Comparison of ENCODE assay signal across 12 cellular contexts in genomic region chr7:50147952-50148351, GRCh38. TPM values are rescaled to one million over a fixed set of nuclear protein-coding genes. Genes with fewer than 3 reads are reported as not detected.
DNase-seq lines count a peak whose midpoint lies in the region; ATAC-seq and TF ChIP-seq lines count a peak whose summit lies in the region.
"Had no signal": no experiment of that assay in that cellular context is flagged by ENCODE, and none has a peak within 500 bp of the region (broad histone marks: within the 10 kb centered on the region; RNA-seq: fewer than 3 reads in every experiment).

No MANE protein-coding gene starts in this region.

- 68% methylated on average over 4 of the region's 4 CpGs for WGBS in right lobe of liver (ENCODE audit: insufficient coverage, low coverage, low lambda C conversion rate, missing lambda C conversion rate)

- H3K9me3 ChIP-seq in right lobe of liver, result no peaks in the 10 kb centered on the region

- no peak overlapping the region for H2AFZ ChIP-seq in KMS-11 (ENCODE audit: low read depth)

- no peaks in the 10 kb centered on the region for H3K79me2 ChIP-seq in KMS-11 (ENCODE audit: insufficient read depth, low read depth)

- H3K4me1 Mint-ChIP-seq in activated T-cell treated with anti-CD3 and anti-CD28 coated beads, Interleukin-2, amount 50 U/mL, for 4 hours (ENCODE audit: low read depth), result peaks cover 71% of the 10 kb centered on the region
- peaks cover 7% of the 10 kb centered on the region for H3K4me1 Mint-ChIP-seq in stimulated activated effector memory CD8-positive, alpha-beta T cell treated with anti-CD3 and anti-CD28 coated beads, Interleukin-12 subunit alpha, Interleukin-12 subunit beta, amount 100 ng/mL, for 72 hours

- peak; percentile 14 to 17 for ATAC-seq in activated T-cell treated with anti-CD3 and anti-CD28 coated beads, Interleukin-2, amount 50 U/mL, for 4 hours
- peak; percentile 16 for ATAC-seq in HG02623 (IDR thresholded peaks at IDR 0.05; ENCODE audit: unreplicated experiment)
- no peak for ATAC-seq in stimulated activated effector memory CD8-positive, alpha-beta T cell treated with anti-CD3 and anti-CD28 coated beads, Interleukin-12 subunit alpha, Interleukin-12 subunit beta, amount 100 ng/mL, for 72 hours
- ATAC-seq in esophagus mucosa, result no peak
- no peak for ATAC-seq in right lobe of liver

- intact Hi-C loops in right lobe of liver (cut with DNase I), result no loop called here

- no peak overlapping the region for H3K4me3 ChIP-seq in KMS-11 (IDR thresholded peaks at IDR 0.05; ENCODE audit: insufficient read depth, low read depth, low read length)
- no peak overlapping the region for H3K4me3 ChIP-seq in right lobe of liver

- no peaks in the 10 kb centered on the region for H3K36me3 Mint-ChIP-seq in activated T-cell treated with anti-CD3 and anti-CD28 coated beads, Interleukin-2, amount 50 U/mL, for 4 hours (ENCODE audit: insufficient read depth)
- no peaks in the 10 kb centered on the region for H3K36me3 Mint-ChIP-seq in stimulated activated effector memory CD8-positive, alpha-beta T cell treated with anti-CD3 and anti-CD28 coated beads, Interleukin-12 subunit alpha, Interleukin-12 subunit beta, amount 100 ng/mL, for 72 hours

- no peaks in the 10 kb centered on the region for H3K36me3 ChIP-seq in KMS-11 (ENCODE audit: insufficient read depth)
- H3K36me3 ChIP-seq in right lobe of liver, result no peaks in the 10 kb centered on the region

- H3K27me3 ChIP-seq in KMS-11 (ENCODE audit: insufficient read depth, low read depth), result no peaks in the 10 kb centered on the region
- no peaks in the 10 kb centered on the region for H3K27me3 ChIP-seq in right lobe of liver

- TF ChIP-seq CTCF in KMS-11 (conservative IDR thresholded peaks at IDR 0.05; ENCODE audit: low read depth, low read length) (no peak), right lobe of liver (IDR thresholded peaks at IDR 0.05) (no peak)

- H3K9me3 Mint-ChIP-seq in activated T-cell treated with anti-CD3 and anti-CD28 coated beads, Interleukin-2, amount 50 U/mL, for 4 hours, result no peaks in the 10 kb centered on the region
- no peaks in the 10 kb centered on the region for H3K9me3 Mint-ChIP-seq in stimulated activated effector memory CD8-positive, alpha-beta T cell treated with anti-CD3 and anti-CD28 coated beads, Interleukin-12 subunit alpha, Interleukin-12 subunit beta, amount 100 ng/mL, for 72 hours

- peak overlapping the region; percentile 49 for H3K4me3 Mint-ChIP-seq in activated T-cell treated with anti-CD3 and anti-CD28 coated beads, Interleukin-2, amount 50 U/mL, for 4 hours
- no peak overlapping the region for H3K4me3 Mint-ChIP-seq in stimulated activated effector memory CD8-positive, alpha-beta T cell treated with anti-CD3 and anti-CD28 coated beads, Interleukin-12 subunit alpha, Interleukin-12 subunit beta, amount 100 ng/mL, for 72 hours

- H3K27ac ChIP-seq in KMS-11 (no peak overlapping the region), right lobe of liver (no peak overlapping the region)
- H3K27ac ChIP-seq: epithelial cell of prostate had no signal

- no peak for DNase-seq in activated T-cell treated with anti-CD3 and anti-CD28 coated beads, Interleukin-2, amount 50 U/mL, for 4 hours
- DNase-seq in activated T-cell treated with anti-CD3 and anti-CD28 coated beads, Interleukin-2, amount 50 U/mL, for 1 hour, result no peak
- DNase-seq in stimulated activated effector memory CD8-positive, alpha-beta T cell treated with anti-CD3 and anti-CD28 coated beads, Interleukin-12 subunit alpha, Interleukin-12 subunit beta, amount 100 ng/mL, for 72 hours (ENCODE audit: low spot score in 2 of 2), result no peak
- DNase-seq in right lobe of liver (no peak), C1 segment of cervical spinal cord (lab: John Stamatoyannopoulos, UW) (no peak)
- DNase-seq: anterior cingulate cortex, islet precursor cell had no signal

- H3K27me3 Mint-ChIP-seq in activated T-cell treated with anti-CD3 and anti-CD28 coated beads, Interleukin-2, amount 50 U/mL, for 4 hours (ENCODE audit: low read depth), result no peaks in the 10 kb centered on the region

- peak overlapping the region; percentile 23 for H3K27ac Mint-ChIP-seq in stimulated activated effector memory CD8-positive, alpha-beta T cell treated with anti-CD3 and anti-CD28 coated beads, Interleukin-12 subunit alpha, Interleukin-12 subunit beta, amount 100 ng/mL, for 72 hours

- H4K20me1 ChIP-seq in KMS-11 (ENCODE audit: insufficient read depth), result no peaks in the 10 kb centered on the region

- H3K9ac ChIP-seq in KMS-11, result no peak overlapping the region

- H3K4me1 ChIP-seq in KMS-11 (ENCODE audit: low read depth, poor library complexity, severe bottlenecking) (peaks cover 20% of the 10 kb centered on the region), right lobe of liver (no peaks in the 10 kb centered on the region)

- no peak for TF ChIP-seq POLR2A in right lobe of liver (IDR thresholded peaks at IDR 0.05)

- H3K4me2 ChIP-seq in KMS-11, result peak overlapping the region; percentile 14; the same call in 1 of the 2 replicates

RNA-seq across cellular contexts. Expression of gene ZPBP, which starts 54.9 kb away (rescaled TPM):
- total RNA-seq in activated T-cell treated with anti-CD3 and anti-CD28 coated beads, Interleukin-2, amount 50 U/mL, for 4 hours, result not detected
- total RNA-seq in esophagus mucosa (not detected), right lobe of liver (not detected)
- total RNA-seq: omental fat pad had no signal

Comparison
In these comparisons a context has a peak if more than half of its experiments do, and no peak if none do; other contexts are left out.
1. ATAC-seq: peak in activated T-cell treated with anti-CD3 and anti-CD28 coated beads, Interleukin-2, amount 50 U/mL, for 4 hours (2 of 2) and HG02623 (single experiment); none in stimulated activated effector memory CD8-positive, alpha-beta T cell treated with anti-CD3 and anti-CD28 coated beads, Interleukin-12 subunit alpha, Interleukin-12 subunit beta, amount 100 ng/mL, for 72 hours (single experiment), esophagus mucosa (single experiment) and right lobe of liver (0 of 4).